28 cellular contexts compared by ENCODE assay signal in genomic region chr10:95250856-95251255, GRCh38. TPM values are rescaled to one million over a fixed set of nuclear protein-coding genes. Genes with fewer than 3 reads are reported as not detected.
"Had no signal": no experiment of that assay in that cellular context is flagged by ENCODE, and none has a peak within 500 bp of the region (broad histone marks: within the 10 kb centered on the region; RNA-seq: fewer than 3 reads in every experiment).

No MANE protein-coding gene starts in this region.

- H3K4me1 Mint-ChIP-seq: activated naive CD4-positive, alpha-beta T cell treated with anti-CD3 and anti-CD28 coated beads, Interleukin-2, amount 50 U/mL, for 24 hours; activated naive CD8-positive, alpha-beta T cell treated with anti-CD3 and anti-CD28 coated beads, Interleukin-2, amount 50 U/mL, for 24 hours; brain had no signal

- H3K27me3 Mint-ChIP-seq: activated B cell treated with CpG ODN at 0.5 μM for 24 hours, brain, IgD-negative memory B cell had no signal

- H3K4me3 Mint-ChIP-seq: activated B cell treated with CpG ODN at 0.5 μM for 24 hours; activated CD4-positive, alpha-beta T cell treated with anti-CD3 and anti-CD28 coated beads, Interleukin-2, amount 10 ng/mL, durations not matched to agents 24 days and 14 days; activated CD8-positive, alpha-beta memory T cell treated with anti-CD3 and anti-CD28 coated beads, Interleukin-2, amount 10 ng/mL, durations not matched to agents 7 days and 5 days; activated naive CD4-positive, alpha-beta T cell treated with anti-CD3 and anti-CD28 coated beads, Interleukin-2, amount 50 U/mL, for 24 hours; activated naive CD8-positive, alpha-beta T cell treated with anti-CD3 and anti-CD28 coated beads, Interleukin-2, amount 50 U/mL, for 24 hours; activated T-cell treated with anti-CD3 and anti-CD28 coated beads, Interleukin-2, amount 50 U/mL, for 24 hours; activated T-helper 1 cell treated with anti-CD3 and anti-CD28 coated beads, Interleukin-12 subunit alpha, Interleukin-12 subunit beta, Interleukin-2, Interleukin-4 antibody, amounts not matched to agents 30 ng/mL and 10 ng/mL and 1 ng/mL, durations not matched to agents 14 hours and 24 hours and 36 hours; brain; T-helper 17 cell had no signal

- H3K27ac ChIP-seq: KMS-11 had no signal

- H3K36me3 Mint-ChIP-seq: activated naive CD4-positive, alpha-beta T cell treated with anti-CD3 and anti-CD28 coated beads, Interleukin-2, amount 50 U/mL, for 24 hours; brain had no signal

- H3K27ac Mint-ChIP-seq: activated CD4-positive, alpha-beta T cell treated with anti-CD3 and anti-CD28 coated beads, Interleukin-2, amount 10 ng/mL, durations not matched to agents 24 days and 14 days; activated CD8-positive, alpha-beta memory T cell treated with anti-CD3 and anti-CD28 coated beads, Interleukin-2, amount 10 ng/mL, durations not matched to agents 7 days and 5 days; activated naive CD4-positive, alpha-beta T cell treated with anti-CD3 and anti-CD28 coated beads, Interleukin-2, amount 50 U/mL, for 24 hours; activated naive CD8-positive, alpha-beta T cell treated with anti-CD3 and anti-CD28 coated beads, Interleukin-2, amount 50 U/mL, for 24 hours; activated T-cell treated with anti-CD3 and anti-CD28 coated beads, Interleukin-2, amount 50 U/mL, for 24 hours; activated T-helper 1 cell treated with anti-CD3 and anti-CD28 coated beads, Interleukin-12 subunit alpha, Interleukin-12 subunit beta, Interleukin-2, Interleukin-4 antibody, amounts not matched to agents 30 ng/mL and 10 ng/mL and 1 ng/mL, durations not matched to agents 14 hours and 24 hours and 36 hours; brain; T-helper 17 cell had no signal

- ATAC-seq: activated CD8-positive, alpha-beta memory T cell treated with anti-CD3 and anti-CD28 coated beads, Interleukin-2, amount 10 ng/mL, durations not matched to agents 7 days and 5 days; activated naive CD8-positive, alpha-beta T cell treated with anti-CD3 and anti-CD28 coated beads, Interleukin-2, amount 50 U/mL, for 24 hours; PC-3; T-helper 17 cell had no signal

- H3K9me3 Mint-ChIP-seq: activated B cell treated with CpG ODN at 0.5 μM for 24 hours; activated naive CD4-positive, alpha-beta T cell treated with anti-CD3 and anti-CD28 coated beads, Interleukin-2, amount 50 U/mL, for 24 hours; activated T-helper 1 cell treated with anti-CD3 and anti-CD28 coated beads, Interleukin-12 subunit alpha, Interleukin-12 subunit beta, Interleukin-2, Interleukin-4 antibody, amounts not matched to agents 30 ng/mL and 10 ng/mL and 1 ng/mL, durations not matched to agents 14 hours and 24 hours and 36 hours had no signal

- DNase-seq: activated B cell treated with CpG ODN at 0.5 μM for 24 hours; activated CD4-positive, alpha-beta T cell treated with anti-CD3 and anti-CD28 coated beads for 1 hour; activated CD4-positive, alpha-beta T cell treated with anti-CD3 and anti-CD28 coated beads, Interleukin-2, amount 10 ng/mL, durations not matched to agents 24 days and 14 days; activated CD4-positive, alpha-beta T cell treated with anti-CD3 and anti-CD28 coated beads, Interleukin-2, amount 50 U/mL, for 48 hours; activated CD8-positive, alpha-beta memory T cell treated with anti-CD3 and anti-CD28 coated beads, Interleukin-2, amount 10 ng/mL, durations not matched to agents 7 days and 5 days; activated effector memory CD4-positive, alpha-beta T cell treated with Interleukin-2 at 50 U/mL for 16 hours; activated naive CD4-positive, alpha-beta T cell; activated naive CD8-positive, alpha-beta T cell treated with anti-CD3 and anti-CD28 coated beads, Interleukin-2, amount 50 U/mL, for 24 hours; activated T-cell treated with anti-CD3 and anti-CD28 coated beads, Interleukin-2, amount 50 U/mL, for 24 hours; amniotic stem cell; MV-4-11; NCI-H1105; NCI-H1436 treated with DMSO at 0.1 percent for 48 hours; NCI-H187; NCI-H2081 treated with DMSO at 0.1 percent for 48 hours; NCI-H446; NCI-H524; PC-3; SIG-M5; T-helper 17 cell; T-helper 9 cell had no signal

RNA-seq across cellular contexts. Expression of gene ACSM6, which starts 56.8 kb away (rescaled TPM):
- total RNA-seq: activated B cell treated with CpG ODN at 0.5 μM for 24 hours; activated CD4-positive, alpha-beta T cell treated with anti-CD3 and anti-CD28 coated beads, Interleukin-2, amount 10 ng/mL, durations not matched to agents 24 days and 14 days; activated CD8-positive, alpha-beta memory T cell treated with anti-CD3 and anti-CD28 coated beads, Interleukin-2, amount 10 ng/mL, durations not matched to agents 7 days and 5 days; activated T-helper 1 cell treated with anti-CD3 and anti-CD28 coated beads, Interleukin-12 subunit alpha, Interleukin-12 subunit beta, Interleukin-2, Interleukin-4 antibody, amounts not matched to agents 30 ng/mL and 10 ng/mL and 1 ng/mL, durations not matched to agents 14 hours and 24 hours and 36 hours; astrocyte; MCF 10A; PC-3; T-helper 17 cell had no signal
- polyA plus RNA-seq: IgD-negative memory B cell had no signal
